ENCODE assay signal across 15 cellular contexts in the genomic region with DNA sequence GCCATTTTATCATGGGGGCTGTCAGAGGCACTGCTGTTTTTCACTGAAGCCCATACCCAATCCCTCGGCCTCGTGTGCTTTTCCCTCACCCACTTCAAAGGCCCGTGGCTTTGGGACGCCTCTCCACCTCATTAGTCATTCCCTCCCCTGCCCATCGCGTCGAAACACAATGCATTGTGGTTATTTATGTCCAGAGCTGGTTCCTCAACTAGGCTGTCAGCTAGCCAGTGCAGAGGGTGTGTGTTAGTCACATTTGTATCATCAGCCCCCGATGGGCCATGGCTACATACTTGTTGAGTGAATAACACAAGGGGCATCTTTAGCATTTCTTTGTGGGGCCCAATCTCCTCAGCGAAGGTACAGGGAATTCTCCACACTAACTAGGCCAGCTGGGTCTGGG. TPM values are rescaled to one million over a fixed set of nuclear protein-coding genes. Genes with fewer than 3 reads are reported as not detected.
DNase-seq lines count a peak whose midpoint lies in the region; ATAC-seq and TF ChIP-seq lines count a peak whose summit lies in the region.
"Had no signal": no experiment of that assay in that cellular context is flagged by ENCODE, and none has a peak within 500 bp of the region (broad histone marks: within the 10 kb centered on the region; RNA-seq: fewer than 3 reads in every experiment).

No MANE protein-coding gene starts in this region.

- H3K79me2 ChIP-seq in HCT116 (ENCODE audit: insufficient read depth, low read length) (peaks cover 12% of the 10 kb centered on the region), MM.1S (ENCODE audit: low read length) (peaks cover 14% of the 10 kb centered on the region)

- H3K27ac Mint-ChIP-seq in activated CD4-positive, alpha-beta memory T cell treated with anti-CD3 and anti-CD28 coated beads, Interleukin-2, amount 10 ng/mL, durations not matched to agents 7 days and 5 days: no peak overlapping the region
- H3K27ac Mint-ChIP-seq: activated CD4-positive, alpha-beta T cell treated with anti-CD3 and anti-CD28 coated beads for 36 hours had no signal

- H3K4me3 Mint-ChIP-seq in activated CD4-positive, alpha-beta memory T cell treated with anti-CD3 and anti-CD28 coated beads, Interleukin-2, amount 10 ng/mL, durations not matched to agents 7 days and 5 days: no peak overlapping the region
- H3K4me3 Mint-ChIP-seq: activated CD4-positive, alpha-beta T cell treated with anti-CD3 and anti-CD28 coated beads for 36 hours had no signal

- H3K36me3 Mint-ChIP-seq in activated CD4-positive, alpha-beta memory T cell treated with anti-CD3 and anti-CD28 coated beads, Interleukin-2, amount 10 ng/mL, durations not matched to agents 7 days and 5 days (ENCODE audit: low read depth): peaks cover 11% of the 10 kb centered on the region

- H3K9me3 ChIP-seq in HCT116 (ENCODE audit: control insufficient read depth in 1 of 2, insufficient read depth in 1 of 2, low read depth in 1 of 2, low read length in 2 of 2) (no peaks in the 10 kb centered on the region), MM.1S (replicated peaks; ENCODE audit: insufficient read depth, low read length) (no peaks in the 10 kb centered on the region)
- H3K9me3 ChIP-seq: BLaER1 treated with 17β-estradiol and CSF1 and Interleukin-3, amounts not matched to agents 10 nM and 100 nM had no signal

- peak; percentile 13; the same call in 1 of the 2 replicates for TF ChIP-seq RAD21 in HCT116 (IDR thresholded peaks at IDR 0.05; ENCODE audit: low read depth)

- RAD21 ChIA-PET in HCT116 (lab: Charles Lee; ENCODE audit: low non-redundant PET in 1 of 2, low total read pairs in 2 of 2, uncharacterized antibody in 2 of 2, unreplicated experiment in 2 of 2): interaction anchor here in 1 of 2 experiments (0.7 kb wide), 1 partner anchor 10 kb away, joined by 3 read pairs; no protein-coding TSS in a partner anchor

- TF ChIP-seq CTCF in HCT116 (IDR thresholded peaks at IDR 0.05 in 2 of 3, conservative IDR thresholded peaks at IDR 0.05 in 1 of 3; ENCODE audit: borderline replicate concordance in 1 of 3, insufficient read depth in 1 of 3, low read depth in 2 of 3, low read length in 2 of 3) (no peak), MM.1S (IDR thresholded peaks at IDR 0.05; ENCODE audit: low read length) (no peak)

- H2AFZ ChIP-seq in HCT116 (ENCODE audit: low read depth, low read length, poor library complexity, severe bottlenecking) (no peak overlapping the region), MM.1S (ENCODE audit: low read length) (no peak overlapping the region)

- H3K27me3 ChIP-seq in HCT116 (ENCODE audit: insufficient read depth, low read length) (no peaks in the 10 kb centered on the region), MM.1S (replicated peaks; ENCODE audit: insufficient read depth, low read length) (no peaks in the 10 kb centered on the region)
- H3K27me3 ChIP-seq: BLaER1 treated with 17β-estradiol and CSF1 and Interleukin-3, amounts not matched to agents 10 nM and 100 nM had no signal

- no peaks in the 10 kb centered on the region for H4K20me1 ChIP-seq in HCT116 (ENCODE audit: insufficient read depth)
- no peaks in the 10 kb centered on the region for H4K20me1 ChIP-seq in MM.1S (ENCODE audit: insufficient read depth, low read length)

- peaks cover 8% of the 10 kb centered on the region for H3F3A ChIP-seq in MM.1S (ENCODE audit: insufficient read depth, low read length)

- H3K9me2 ChIP-seq in HCT116 (ENCODE audit: insufficient read depth) (no peaks in the 10 kb centered on the region), MM.1S (replicated peaks; ENCODE audit: insufficient read depth, low read length) (no peaks in the 10 kb centered on the region)

- intact Hi-C loops in HCT116 (cut with micrococcal nuclease): no loop called here

- no peak for TF ChIP-seq POLR2A in HCT116 (IDR thresholded peaks at IDR 0.05; ENCODE audit: borderline replicate concordance, extremely low read depth, insufficient read depth, insufficient read length)

- H3K27ac ChIP-seq in HCT116 (ENCODE audit: low read depth, low read length): peak overlapping the region; percentile 74
- H3K27ac ChIP-seq in MM.1S (ENCODE audit: low read length): no peak overlapping the region
- H3K27ac ChIP-seq: BLaER1 treated with 17β-estradiol and CSF1 and Interleukin-3, amounts not matched to agents 10 nM and 100 nM had no signal

- H3K9ac ChIP-seq in HCT116 (ENCODE audit: low read length) (peak overlapping the region; percentile 40), MM.1S (ENCODE audit: low read length) (no peak overlapping the region)
- H3K9ac ChIP-seq: BLaER1 treated with 17β-estradiol and CSF1 and Interleukin-3, amounts not matched to agents 10 nM and 100 nM had no signal

- peaks cover 15% of the 10 kb centered on the region for H3K4me1 Mint-ChIP-seq in activated CD4-positive, alpha-beta memory T cell treated with anti-CD3 and anti-CD28 coated beads, Interleukin-2, amount 10 ng/mL, durations not matched to agents 7 days and 5 days

- no peaks in the 10 kb centered on the region for H3K9me3 Mint-ChIP-seq in activated CD4-positive, alpha-beta memory T cell treated with anti-CD3 and anti-CD28 coated beads, Interleukin-2, amount 10 ng/mL, durations not matched to agents 7 days and 5 days

- BruUV-seq in HCT116 (replicated peaks; lab: Mats Ljungman, UMichigan): no TSS peak

- H3K4me2 ChIP-seq in HCT116 (ENCODE audit: low read length) (peak overlapping the region; percentile 63), MM.1S (ENCODE audit: low read depth, low read length) (no peak overlapping the region)

- H3K27me3 Mint-ChIP-seq in activated CD4-positive, alpha-beta memory T cell treated with anti-CD3 and anti-CD28 coated beads, Interleukin-2, amount 10 ng/mL, durations not matched to agents 7 days and 5 days: no peaks in the 10 kb centered on the region
- H3K27me3 Mint-ChIP-seq: activated CD4-positive, alpha-beta T cell treated with anti-CD3 and anti-CD28 coated beads for 36 hours had no signal

- peak overlapping the region in 1 of 2 experiments; percentile 10; a peak in 2 of 4 replicates for H3K4me3 ChIP-seq in HCT116 (replicated peaks in 1 of 2; ENCODE audit: low read depth in 1 of 2, low read length in 2 of 2)
- H3K4me3 ChIP-seq in MM.1S (ENCODE audit: low read length): no peak overlapping the region
- H3K4me3 ChIP-seq: BLaER1 treated with 17β-estradiol and CSF1 and Interleukin-3, amounts not matched to agents 10 nM and 100 nM had no signal

- CTCF ChIA-PET in HCT116 (lab: Charles Lee): no interaction called here
- CTCF ChIA-PET in activated CD4-positive, alpha-beta memory T cell treated with anti-CD3 and anti-CD28 coated beads, Interleukin-2, amount 10 ng/mL, durations not matched to agents 7 days and 5 days (lab: Charles Lee): interaction anchor here (0.6 kb wide), 1 partner anchor 128 kb away, joined by 3 read pairs; no protein-coding TSS in a partner anchor

- POLR2A ChIA-PET in HCT116 (lab: Charles Lee): no interaction called here
- POLR2A ChIA-PET in activated CD4-positive, alpha-beta memory T cell treated with anti-CD3 and anti-CD28 coated beads, Interleukin-2, amount 10 ng/mL, durations not matched to agents 7 days and 5 days (lab: Charles Lee): no interaction called here

- H3K36me3 ChIP-seq in HCT116 (ENCODE audit: control insufficient read depth in 1 of 2, insufficient read depth in 2 of 2, low read length in 2 of 2) (no peaks in the 10 kb centered on the region), MM.1S (replicated peaks; ENCODE audit: insufficient read depth, low read length) (no peaks in the 10 kb centered on the region)

- DNase-seq in A172 (ENCODE audit: low spot score) (peak; percentile 98), HCT116 (ENCODE audit: low read depth, low spot score) (peak; percentile 94), SW480 (ENCODE audit: low spot score) (peak; percentile 99), fibroblast of the conjunctiva (ENCODE audit: low read depth) (peak; percentile 62), NCI-H1417 (lab: John Stamatoyannopoulos, UW) (no peak), MM.1S (no peak)
- DNase-seq in activated CD4-positive, alpha-beta memory T cell treated with anti-CD3 and anti-CD28 coated beads, Interleukin-2, amount 10 ng/mL, durations not matched to agents 7 days and 5 days: no peak
- no peak for DNase-seq in activated CD8-positive, alpha-beta memory T cell treated with anti-CD3 and anti-CD28 coated beads, Interleukin-2, amount 50 U/mL, for 48 hours
- DNase-seq: activated CD4-positive, alpha-beta T cell treated with anti-CD3 and anti-CD28 coated beads for 36 hours; amygdala; glutamatergic neuron; midbrain; NCI-H1092 treated with DMSO at 0.1 percent for 48 hours; small intestine had no signal

- H3K4me1 ChIP-seq in HCT116 (ENCODE audit: control insufficient read depth in 1 of 2, insufficient read depth in 2 of 2, low read length in 2 of 2): peaks cover 54 to 73% of the 10 kb centered on the region in 2 experiments
- peaks cover 2% of the 10 kb centered on the region for H3K4me1 ChIP-seq in MM.1S (ENCODE audit: low read length)

- peak; percentile 68 for ATAC-seq in HCT116
- ATAC-seq: activated CD4-positive, alpha-beta T cell treated with anti-CD3 and anti-CD28 coated beads for 36 hours had no signal

TF ChIP-seq in HCT116, 20 proteins besides CTCF, POLR2A, EP300 and RAD21 (continues in another document):
- TF ChIP-seq CBX3 (IDR thresholded peaks at IDR 0.05; ENCODE audit: low read depth) (peak; percentile 86), POLR2AphosphoS5 (IDR thresholded peaks at IDR 0.05; ENCODE audit: low read depth, low read length) (peak; percentile 68), EZH2 (IDR thresholded peaks at IDR 0.05) (no peak), SP1 (IDR thresholded peaks at IDR 0.05; ENCODE audit: low read depth) (peak; percentile 91), JUND (IDR thresholded peaks at IDR 0.05) (peak; percentile 89), TCF7L2 (IDR thresholded peaks at IDR 0.05; ENCODE audit: borderline replicate concordance, extremely low read depth, insufficient read depth, insufficient read length) (peak; percentile 93), SIN3A (IDR thresholded peaks at IDR 0.05; ENCODE audit: low read depth) (peak; percentile 92)
- TF ChIP-seq, protein P1, sequence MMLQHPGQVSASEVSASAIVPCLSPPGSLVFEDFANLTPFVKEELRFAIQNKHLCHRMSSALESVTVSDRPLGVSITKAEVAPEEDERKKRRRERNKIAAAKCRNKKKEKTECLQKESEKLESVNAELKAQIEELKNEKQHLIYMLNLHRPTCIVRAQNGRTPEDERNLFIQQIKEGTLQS (IDR thresholded peaks at IDR 0.05): no peak

RNA-seq across cellular contexts. Expression of gene CRCP, which starts 3.8 kb away (rescaled TPM):
- total RNA-seq in A172 (2014; rRNA removed; shearing (Covaris generic)): 42.5 and 44.0 TPM in 2 replicates
- 28.4 TPM for total RNA-seq in HCT116 (2021; ENCODE audit: unreplicated experiment)
- polyA plus RNA-seq in HCT116 (2012): 16.6 and 16.9 TPM in 2 replicates
- total RNA-seq in activated CD4-positive, alpha-beta memory T cell treated with anti-CD3 and anti-CD28 coated beads, Interleukin-2, amount 10 ng/mL, durations not matched to agents 7 days and 5 days: 10 to 100 TPM; 23.6 to 24.0 TPM

RNA-seq across cellular contexts. Expression of gene ASL, which starts 35.2 kb away (rescaled TPM):
- total RNA-seq in A172 (2014; rRNA removed; shearing (Covaris generic)): 61.3 and 64.6 TPM in 2 replicates
- total RNA-seq in HCT116 (2021; ENCODE audit: unreplicated experiment): 46.9 TPM
- 60.1 and 60.5 TPM in 2 replicates for polyA plus RNA-seq in HCT116 (2012)
- 10 to 100 TPM; 29.8 to 30.6 TPM for total RNA-seq in activated CD4-positive, alpha-beta memory T cell treated with anti-CD3 and anti-CD28 coated beads, Interleukin-2, amount 10 ng/mL, durations not matched to agents 7 days and 5 days

Comparison
In these comparisons a context has a peak if more than half of its experiments do, and no peak if none do; other contexts are left out.
1. DNase-seq: peak in A172 (single experiment), HCT116 (single experiment), SW480 (single experiment) and fibroblast of the conjunctiva (single experiment); none in NCI-H1417 (0 of 3), activated CD4-positive, alpha-beta memory T cell treated with anti-CD3 and anti-CD28 coated beads, Interleukin-2, amount 10 ng/mL, durations not matched to agents 7 days and 5 days (single experiment), MM.1S (single experiment) and activated CD8-positive, alpha-beta memory T cell treated with anti-CD3 and anti-CD28 coated beads, Interleukin-2, amount 50 U/mL, for 48 hours (single experiment).